ENCODE assay signal across 15 cellular contexts in the genomic region with DNA sequence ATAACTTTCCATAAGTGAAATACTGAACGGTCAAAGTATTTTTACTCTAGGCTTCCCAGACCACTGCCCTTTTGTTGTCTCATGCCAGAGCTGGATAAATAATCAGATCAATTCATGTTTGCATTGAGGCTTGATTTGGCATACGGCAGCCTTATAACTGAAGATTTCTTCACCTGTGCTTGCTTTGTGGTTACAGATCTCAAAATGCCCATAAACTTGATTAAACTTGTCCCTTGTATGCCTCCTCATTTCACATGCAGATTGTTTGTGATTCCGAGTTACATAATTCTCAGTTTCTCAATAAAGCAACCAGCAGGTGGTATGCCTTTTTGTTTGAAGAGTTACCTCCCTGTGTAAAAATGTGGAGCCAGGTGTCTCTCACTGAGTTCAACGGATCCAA.
"Had no signal": no experiment of that assay in that cellular context is flagged by ENCODE, and none has a peak within 500 bp of the region (broad histone marks: within the 10 kb centered on the region; RNA-seq: fewer than 3 reads in every experiment).

No MANE protein-coding gene starts in this region.

- H3K36me3 ChIP-seq: gastroesophageal sphincter, heart right ventricle, left ventricle myocardium inferior, neutrophil had no signal

- ATAC-seq: activated CD4-positive, CD25-positive, alpha-beta regulatory T cell treated with anti-CD3 and anti-CD28 coated beads, Interleukin-2, amount 50 U/mL, for 24 hours; activated naive CD8-positive, alpha-beta T cell treated with anti-CD3 and anti-CD28 coated beads, Interleukin-2, amount 50 U/mL, for 24 hours; gastroesophageal sphincter; heart right ventricle; natural killer cell; stimulated activated effector memory CD8-positive, alpha-beta T cell treated with anti-CD3 and anti-CD28 coated beads, Interleukin-12 subunit alpha, Interleukin-12 subunit beta, amount 100 ng/mL, for 72 hours had no signal

- H3K4me1 ChIP-seq: heart right ventricle, left ventricle myocardium inferior, parathyroid adenoma had no signal

- H3K27me3 ChIP-seq: gastroesophageal sphincter, heart right ventricle, neutrophil had no signal

- H3K9ac ChIP-seq: parathyroid adenoma had no signal

- DNase-seq: activated CD4-positive, alpha-beta T cell treated with anti-CD3 and anti-CD28 coated beads, Interleukin-2, amount 50 U/mL, for 1 hour; activated naive CD4-positive, alpha-beta T cell; activated naive CD8-positive, alpha-beta T cell treated with anti-CD3 and anti-CD28 coated beads, Interleukin-2, amount 50 U/mL, for 24 hours; aorta; effector memory CD4-positive, alpha-beta T cell; heart right ventricle; left ventricle myocardium inferior; mesenchymal stem cell; natural killer cell; stimulated activated CD4-positive, alpha-beta T cell treated with anti-CD3 and anti-CD28 coated beads, Interleukin-12 subunit alpha, Interleukin-12 subunit beta, amount 100 ng/mL, for 4 hours had no signal

- H3K27ac ChIP-seq: gastroesophageal sphincter, heart right ventricle, left ventricle myocardium inferior, neutrophil, parathyroid adenoma had no signal

- H2AFZ ChIP-seq: parathyroid adenoma had no signal

- H3K4me3 ChIP-seq: gastroesophageal sphincter, heart right ventricle, left ventricle myocardium inferior had no signal

- H3K79me2 ChIP-seq: parathyroid adenoma had no signal

- H3K9me3 ChIP-seq: gastroesophageal sphincter, heart right ventricle, left ventricle myocardium inferior, neutrophil had no signal
